ENCODE assay signal across 31 cellular contexts in the genomic region with DNA sequence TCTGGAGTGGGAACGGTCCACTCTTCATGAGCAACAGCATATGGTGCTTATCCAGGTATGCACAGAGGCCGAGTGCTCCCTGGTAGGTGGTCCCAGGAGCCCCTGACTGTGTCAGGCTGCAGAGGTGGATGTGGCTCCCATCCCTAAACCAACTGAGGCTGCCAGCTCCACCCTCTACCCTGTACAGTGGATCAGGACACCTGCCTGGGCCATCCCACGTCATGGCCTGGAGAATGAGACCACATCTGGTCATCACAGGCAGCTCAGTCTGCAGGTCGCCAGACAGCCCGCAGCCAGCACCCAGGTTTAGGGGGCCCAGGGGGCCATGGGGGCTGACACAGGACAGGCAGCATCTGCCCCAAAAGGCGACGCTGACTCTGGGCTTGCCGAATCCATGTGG.
"Had no signal": no experiment of that assay in that cellular context is flagged by ENCODE, and none has a peak within 500 bp of the region (broad histone marks: within the 10 kb centered on the region; RNA-seq: fewer than 3 reads in every experiment).

No MANE protein-coding gene starts in this region.

- H3K27ac ChIP-seq: brain microvascular endothelial cell had no signal

- H3K27me3 Mint-ChIP-seq: activated CD4-positive, alpha-beta T cell treated with anti-CD3 and anti-CD28 coated beads, Interleukin-2, amount 10 ng/mL, durations not matched to agents 7 days and 5 days had no signal

- H3K36me3 ChIP-seq: brain microvascular endothelial cell had no signal

- H3K4me1 Mint-ChIP-seq: activated CD4-positive, alpha-beta T cell treated with anti-CD3 and anti-CD28 coated beads for 36 hours; activated CD4-positive, alpha-beta T cell treated with anti-CD3 and anti-CD28 coated beads, Interleukin-2, amount 10 ng/mL, durations not matched to agents 7 days and 5 days; activated naive CD8-positive, alpha-beta T cell treated with anti-CD3 and anti-CD28 coated beads, Interleukin-2, amount 50 U/mL, for 24 hours had no signal

- H3K27me3 ChIP-seq: brain microvascular endothelial cell had no signal

- DNase-seq: activated CD4-positive, alpha-beta memory T cell treated with anti-CD3 and anti-CD28 coated beads for 36 hours; activated CD4-positive, alpha-beta T cell treated with anti-CD3 and anti-CD28 coated beads for 36 hours; activated CD4-positive, alpha-beta T cell treated with anti-CD3 and anti-CD28 coated beads, Interleukin-2, amount 10 ng/mL, durations not matched to agents 7 days and 5 days; activated CD8-positive, alpha-beta memory T cell treated with anti-CD3 and anti-CD28 coated beads, Interleukin-2, amount 50 U/mL, for 4 hours; activated gamma-delta T cell treated with Interleukin-2 at 50 U/mL for 16 hours; activated naive CD4-positive, alpha-beta T cell treated with anti-CD3 and anti-CD28 coated beads for 36 hours; activated naive CD8-positive, alpha-beta T cell treated with anti-CD3 and anti-CD28 coated beads, Interleukin-2, amount 50 U/mL, for 24 hours; activated T-cell treated with anti-CD3 and anti-CD28 coated beads for 4 hours; activated T-cell treated with anti-CD3 and anti-CD28 coated beads, Interleukin-2, amount 50 U/mL, for 4 hours; anterior cingulate cortex; brain microvascular endothelial cell; central memory CD4-positive, alpha-beta T cell; NCI-H1092 treated with DMSO at 0.1 percent for 48 hours; NCI-H146; NCI-H187; NCI-H2029 treated with DMSO at 0.1 percent for 48 hours; NCI-H2107; NCI-H2171; NCI-H510A; NCI-H526; NCI-H748 treated with DMSO at 0.1 percent for 48 hours; NK-92 treated with Interleukin-12 subunit alpha and Interleukin-12 subunit beta, amount 100 ng/mL, for 24 hours; PC-3; Right ventricle myocardium superior; SW 1271; T-helper 1 cell; T1000 had no signal

- H3K9me3 Mint-ChIP-seq: activated CD4-positive, alpha-beta memory T cell treated with anti-CD3 and anti-CD28 coated beads for 36 hours; activated CD4-positive, alpha-beta T cell treated with anti-CD3 and anti-CD28 coated beads, Interleukin-2, amount 10 ng/mL, durations not matched to agents 7 days and 5 days; activated naive CD4-positive, alpha-beta T cell treated with anti-CD3 and anti-CD28 coated beads for 36 hours; activated naive CD4-positive, alpha-beta T cell treated with anti-CD3 and anti-CD28 coated beads, Interleukin-2, amount 50 U/mL, for 72 hours; activated naive CD8-positive, alpha-beta T cell treated with anti-CD3 and anti-CD28 coated beads, Interleukin-2, amount 50 U/mL, for 24 hours; activated T-cell treated with anti-CD3 and anti-CD28 coated beads, Interleukin-2, amount 50 U/mL, for 4 hours; activated T-helper 1 cell treated with anti-CD3 and anti-CD28 coated beads, Interleukin-12 subunit alpha, Interleukin-12 subunit beta, Interleukin-2, Interleukin-4 antibody, amounts not matched to agents 30 ng/mL and 10 ng/mL and 1 ng/mL, durations not matched to agents 14 hours and 24 hours and 36 hours had no signal

- ATAC-seq: activated CD4-positive, alpha-beta T cell treated with anti-CD3 and anti-CD28 coated beads for 36 hours; activated CD4-positive, CD25-positive, alpha-beta regulatory T cell treated with anti-CD3 and anti-CD28 coated beads, Interleukin-2, amount 50 U/mL, for 24 hours; activated naive CD4-positive, alpha-beta T cell treated with anti-CD3 and anti-CD28 coated beads, Interleukin-2, amount 50 U/mL, for 72 hours; activated naive CD8-positive, alpha-beta T cell treated with anti-CD3 and anti-CD28 coated beads, Interleukin-2, amount 50 U/mL, for 24 hours; activated T-cell treated with anti-CD3 and anti-CD28 coated beads, Interleukin-2, amount 50 U/mL, for 4 hours; PC-3; WTC11 had no signal

- H3K4me3 Mint-ChIP-seq: activated CD4-positive, alpha-beta memory T cell treated with anti-CD3 and anti-CD28 coated beads for 36 hours; activated CD4-positive, alpha-beta T cell treated with anti-CD3 and anti-CD28 coated beads for 36 hours; activated CD4-positive, alpha-beta T cell treated with anti-CD3 and anti-CD28 coated beads, Interleukin-2, amount 10 ng/mL, durations not matched to agents 7 days and 5 days; activated naive CD4-positive, alpha-beta T cell treated with anti-CD3 and anti-CD28 coated beads for 36 hours; activated naive CD8-positive, alpha-beta T cell treated with anti-CD3 and anti-CD28 coated beads, Interleukin-2, amount 50 U/mL, for 24 hours; activated T-cell treated with anti-CD3 and anti-CD28 coated beads, Interleukin-2, amount 50 U/mL, for 4 hours; activated T-helper 1 cell treated with anti-CD3 and anti-CD28 coated beads, Interleukin-12 subunit alpha, Interleukin-12 subunit beta, Interleukin-2, Interleukin-4 antibody, amounts not matched to agents 30 ng/mL and 10 ng/mL and 1 ng/mL, durations not matched to agents 14 hours and 24 hours and 36 hours; WTC11 had no signal

- H3K27ac Mint-ChIP-seq: activated CD4-positive, alpha-beta memory T cell treated with anti-CD3 and anti-CD28 coated beads for 36 hours; activated CD4-positive, alpha-beta T cell treated with anti-CD3 and anti-CD28 coated beads for 36 hours; activated CD4-positive, alpha-beta T cell treated with anti-CD3 and anti-CD28 coated beads, Interleukin-2, amount 10 ng/mL, durations not matched to agents 7 days and 5 days; activated naive CD4-positive, alpha-beta T cell treated with anti-CD3 and anti-CD28 coated beads for 36 hours; activated naive CD4-positive, alpha-beta T cell treated with anti-CD3 and anti-CD28 coated beads, Interleukin-2, amount 50 U/mL, for 72 hours; activated naive CD8-positive, alpha-beta T cell treated with anti-CD3 and anti-CD28 coated beads, Interleukin-2, amount 50 U/mL, for 24 hours; activated T-helper 1 cell treated with anti-CD3 and anti-CD28 coated beads, Interleukin-12 subunit alpha, Interleukin-12 subunit beta, Interleukin-2, Interleukin-4 antibody, amounts not matched to agents 30 ng/mL and 10 ng/mL and 1 ng/mL, durations not matched to agents 14 hours and 24 hours and 36 hours; WTC11 had no signal

- H3K36me3 Mint-ChIP-seq: activated CD4-positive, alpha-beta memory T cell treated with anti-CD3 and anti-CD28 coated beads for 36 hours; activated naive CD4-positive, alpha-beta T cell treated with anti-CD3 and anti-CD28 coated beads, Interleukin-2, amount 50 U/mL, for 72 hours had no signal
